ENCODE assay signal across 7 cellular contexts in genomic region chr13:75145926-75146325, GRCh38.
"Had no signal": no experiment of that assay in that cellular context is flagged by ENCODE, and none has a peak within 500 bp of the region (broad histone marks: within the 10 kb centered on the region; RNA-seq: fewer than 3 reads in every experiment).

No MANE protein-coding gene starts in this region.

- ATAC-seq: lower lobe of right lung; stimulated activated effector memory CD8-positive, alpha-beta T cell treated with anti-CD3 and anti-CD28 coated beads, Interleukin-12 subunit alpha, Interleukin-12 subunit beta, amount 100 ng/mL, for 72 hours had no signal

- DNase-seq: activated naive CD4-positive, alpha-beta T cell treated with anti-CD3 and anti-CD28 coated beads, Interleukin-2, amount 50 U/mL, for 16 hours; amniotic stem cell; cerebellar nuclear complex; hippocampal formation; lower lobe of right lung; naive B cell had no signal
